Comparison of ENCODE assay signal across 9 cellular contexts in genomic region chr2:9656270-9656766, GRCh38. TPM values are rescaled to one million over a fixed set of nuclear protein-coding genes. Genes with fewer than 3 reads are reported as not detected.
DNase-seq lines count a peak whose midpoint lies in the region; ATAC-seq and TF ChIP-seq lines count a peak whose summit lies in the region.
"Had no signal": no experiment of that assay in that cellular context is flagged by ENCODE, and none has a peak within 500 bp of the region (broad histone marks: within the 10 kb centered on the region; RNA-seq: fewer than 3 reads in every experiment).

No MANE protein-coding gene starts in this region.

- no peak overlapping the region for H3K27ac Mint-ChIP-seq in Caco-2 (ENCODE audit: unreplicated experiment)
- H3K27ac Mint-ChIP-seq: B cell had no signal

- CTCF ChIA-PET in mammary epithelial cell (lab: Charles Lee; ENCODE audit: low non-redundant PET), result no interaction called here
- CTCF ChIA-PET in Caco-2 (lab: Charles Lee), result no interaction called here

- H3K9me3 Mint-ChIP-seq in Caco-2 (ENCODE audit: unreplicated experiment), result peaks cover 10% of the 10 kb centered on the region

- peaks cover 3% of the 10 kb centered on the region for H3K27me3 Mint-ChIP-seq in Caco-2 (ENCODE audit: insufficient read depth, unreplicated experiment)
- H3K27me3 Mint-ChIP-seq: B cell had no signal

- BruUV-seq in mammary epithelial cell (replicated peaks; lab: Mats Ljungman, UMichigan) (no TSS peak), Caco-2 (replicated peaks; lab: Mats Ljungman, UMichigan) (no TSS peak)

- H3K4me3 Mint-ChIP-seq in Caco-2 (ENCODE audit: unreplicated experiment), result no peak overlapping the region
- H3K4me3 Mint-ChIP-seq: B cell had no signal

- WGBS in mammary epithelial cell (ENCODE audit: low coverage, missing lambda C conversion rate), result 65% methylated on average over 11 of the region's 11 CpGs

- peaks cover 43% of the 10 kb centered on the region for H3K4me1 ChIP-seq in mammary epithelial cell (ENCODE audit: insufficient read depth, low read length)
- H3K4me1 ChIP-seq in Caco-2, result no peaks in the 10 kb centered on the region

- no peaks in the 10 kb centered on the region for H3K36me3 Mint-ChIP-seq in Caco-2 (ENCODE audit: insufficient read depth, unreplicated experiment)

- H3K4me3 ChIP-seq in mammary epithelial cell (replicated peaks in 1 of 3; ENCODE audit: insufficient read depth in 1 of 3, low read depth in 2 of 3, low read length in 3 of 3) (no peak overlapping the region), Caco-2 (ENCODE audit: low read depth, low read length) (no peak overlapping the region)

- peak; percentile 84 for ATAC-seq in HG03108 (IDR thresholded peaks at IDR 0.05; ENCODE audit: unreplicated experiment)

- H3K27ac ChIP-seq in mammary epithelial cell (ENCODE audit: insufficient read depth, low read depth, low read length), result peak overlapping the region; percentile 83

- TF ChIP-seq CTCF in mammary epithelial cell (conservative IDR thresholded peaks at IDR 0.05 in 1 of 2, IDR thresholded peaks at IDR 0.05 in 1 of 2; ENCODE audit: extremely low read depth in 1 of 2, insufficient read depth in 1 of 2, low read depth in 1 of 2, low read length in 2 of 2) (no peak), Caco-2 (IDR thresholded peaks at IDR 0.05; ENCODE audit: insufficient read depth in 1 of 2, low read depth in 1 of 2, low read length in 1 of 2, severe bottlenecking in 1 of 2, unreplicated experiment in 1 of 2) (no peak)

- dilution Hi-C loops in mammary epithelial cell (cut with HindIII; ENCODE audit: low sequenced_read_pairs), result no loop called here

- no peak overlapping the region for H3K9ac ChIP-seq in mammary epithelial cell (ENCODE audit: insufficient read depth, low read length)

- POLR2A ChIA-PET in Caco-2 (lab: Charles Lee), result no interaction called here

- no peaks in the 10 kb centered on the region for H3K36me3 ChIP-seq in mammary epithelial cell (ENCODE audit: insufficient read depth, low read length)
- no peaks in the 10 kb centered on the region for H3K36me3 ChIP-seq in Caco-2 (ENCODE audit: control insufficient read depth, insufficient read depth, low read length)

- intact Hi-C loops in mammary epithelial cell (cut with micrococcal nuclease), result no loop called here
- intact Hi-C loops in Caco-2 (cut with micrococcal nuclease; ENCODE audit: unreplicated experiment), result no loop called here

- peak overlapping the region; percentile 54 for H3K4me2 ChIP-seq in mammary epithelial cell (ENCODE audit: insufficient read depth, low read depth, low read length)

- DNase-seq in activated gamma-delta T cell treated with Interleukin-2 at 50 U/mL for 16 hours, result peak; percentile 58
- no peak for DNase-seq in activated gamma-delta T cell (lab: John Stamatoyannopoulos, UW)
- peak in 3 of 5 experiments; percentile 48 to 99 (median 77) for DNase-seq in T-helper 2 cell
- DNase-seq in mammary epithelial cell, result peak; percentile 96
- peak; percentile 83 for DNase-seq in stimulated activated CD4-positive, alpha-beta T cell treated with anti-CD3 and anti-CD28 coated beads, Interleukin-15, amount 100 ng/mL, for 24 hours
- DNase-seq in HT-29 (ENCODE audit: low spot score), result no peak
- DNase-seq in Caco-2, result no peak

- no peaks in the 10 kb centered on the region for H3K79me2 ChIP-seq in mammary epithelial cell (ENCODE audit: insufficient read depth, low read length)

- no peak overlapping the region for H2AFZ ChIP-seq in mammary epithelial cell (ENCODE audit: low read depth, low read length)

- in situ Hi-C loops in mammary epithelial cell (cut with MboI; ENCODE audit: low sequenced_read_pairs in 2 of 2), result no loop called here

- no peaks in the 10 kb centered on the region for H3K9me3 ChIP-seq in mammary epithelial cell (replicated peaks; ENCODE audit: insufficient read depth, low read length)
- H3K9me3 ChIP-seq in Caco-2, result no peaks in the 10 kb centered on the region

- H3K27me3 ChIP-seq in mammary epithelial cell (ENCODE audit: insufficient read depth, low read length), result no peaks in the 10 kb centered on the region
- H3K27me3 ChIP-seq in Caco-2 (replicated peaks; ENCODE audit: control insufficient read depth, insufficient read depth, low read length), result no peaks in the 10 kb centered on the region

- H4K20me1 ChIP-seq in mammary epithelial cell (ENCODE audit: insufficient read depth, low read length), result no peaks in the 10 kb centered on the region

- no peaks in the 10 kb centered on the region for H3K4me1 Mint-ChIP-seq in Caco-2 (ENCODE audit: low read depth, unreplicated experiment)

RNA-seq across cellular contexts. Expression of gene YWHAQ, which starts 25.5 kb away (rescaled TPM):
- 100 to 1,000 TPM; 326 to 442 TPM for total RNA-seq in mammary epithelial cell
- 411 TPM for polyA plus RNA-seq in mammary epithelial cell
- polyA minus RNA-seq in mammary epithelial cell, result 469 TPM
- total RNA-seq in HT-29 (2014; rRNA removed; shearing (Covaris generic)), result 294 and 342 TPM in 2 replicates
- total RNA-seq in Caco-2 (2022), result 344 and 365 TPM in 2 replicates

Comparison
In these comparisons a context has a peak if more than half of its experiments do, and no peak if none do; other contexts are left out.
1. DNase-seq: peak in activated gamma-delta T cell treated with Interleukin-2 at 50 U/mL for 16 hours (single experiment), T-helper 2 cell (3 of 5), mammary epithelial cell (single experiment) and stimulated activated CD4-positive, alpha-beta T cell treated with anti-CD3 and anti-CD28 coated beads, Interleukin-15, amount 100 ng/mL, for 24 hours (single experiment); none in activated gamma-delta T cell (single experiment), HT-29 (single experiment) and Caco-2 (0 of 2).